Comparison of ENCODE assay signal across 16 cellular contexts in the genomic region with DNA sequence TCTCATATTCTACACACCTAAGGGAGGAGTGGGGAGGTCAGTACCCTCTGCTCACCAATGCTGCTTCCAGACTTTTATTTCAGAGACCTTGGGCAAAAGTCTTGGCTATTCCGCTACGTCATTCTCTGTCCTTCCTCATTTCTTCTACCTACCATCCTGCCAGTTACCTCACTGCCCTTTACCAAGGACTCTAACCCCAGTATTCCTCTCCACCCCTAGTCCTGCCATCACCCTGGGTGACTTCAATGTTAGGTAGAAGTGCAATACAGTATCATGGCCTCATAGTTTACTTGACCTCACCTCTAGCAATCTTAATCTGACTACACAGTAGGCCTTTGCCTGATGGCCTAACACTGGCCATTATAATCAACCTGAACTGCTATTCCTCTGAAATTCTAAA. TPM values are rescaled to one million over a fixed set of nuclear protein-coding genes. Genes with fewer than 3 reads are reported as not detected.
DNase-seq lines count a peak whose midpoint lies in the region; ATAC-seq, FAIRE-seq and TF ChIP-seq lines count a peak whose summit lies in the region.
"Had no signal": no experiment of that assay in that cellular context is flagged by ENCODE, and none has a peak within 500 bp of the region (broad histone marks: within the 10 kb centered on the region; RNA-seq: fewer than 3 reads in every experiment).

No MANE protein-coding gene starts in this region.

- no peak overlapping the region for H4K5ac ChIP-seq in mesendoderm (ENCODE audit: low read length)

- DNase-seq in H54 (ENCODE audit: insufficient read length, low spot score) (no peak), RWPE2 (ENCODE audit: low spot score) (no peak), mesendoderm (no peak), left cardiac atrium (no peak), SKM-1 (lab: John Stamatoyannopoulos, UW; ENCODE audit: unreplicated experiment) (no peak), posterior vena cava (ENCODE audit: low spot score) (no peak), NCI-H2081 (lab: John Stamatoyannopoulos, UW) (no peak)
- DNase-seq: CD8-positive, alpha-beta memory T cell; GDM1; Kasumi-1; NCI-H1417; NCI-H2029; NCI-H82; Right ventricle myocardium superior; T-cell had no signal

- H2BK15ac ChIP-seq in mesendoderm (replicated peaks; ENCODE audit: low read depth): no peak overlapping the region

- peaks cover 37% of the 10 kb centered on the region for H3K4me1 ChIP-seq in RWPE2 (ENCODE audit: insufficient read depth, poor library complexity, severe bottlenecking)
- peaks cover 15% of the 10 kb centered on the region for H3K4me1 ChIP-seq in mesendoderm (ENCODE audit: control insufficient read depth, low read depth, low read length)

- H2BK120ac ChIP-seq in mesendoderm (ENCODE audit: low read depth, low read length): no peak overlapping the region

- H3K79me1 ChIP-seq in mesendoderm (ENCODE audit: low read length): peaks cover 8% of the 10 kb centered on the region

- H3K36me3 ChIP-seq in RWPE2 (ENCODE audit: low read depth): peaks cover 62% of the 10 kb centered on the region
- no peaks in the 10 kb centered on the region for H3K36me3 ChIP-seq in mesendoderm (ENCODE audit: control insufficient read depth, insufficient read depth, low read length)

- H2AK5ac ChIP-seq in mesendoderm (ENCODE audit: low read length): no peak overlapping the region

- H3K4me3 ChIP-seq in RWPE2 (ENCODE audit: severe bottlenecking): no peak overlapping the region
- H3K4me3 ChIP-seq in mesendoderm (ENCODE audit: low read length): no peak overlapping the region
- H3K4me3 ChIP-seq: SK-N-MC had no signal

- H3K18ac ChIP-seq in mesendoderm (ENCODE audit: low read length): no peak overlapping the region

- H3K27me3 ChIP-seq in RWPE2 (ENCODE audit: insufficient read depth, poor library complexity, severe bottlenecking): no peaks in the 10 kb centered on the region
- H3K27me3 ChIP-seq in mesendoderm (ENCODE audit: insufficient read depth, low read length, poor library complexity): no peaks in the 10 kb centered on the region

- no peaks in the 10 kb centered on the region for H3K9me3 ChIP-seq in RWPE2 (ENCODE audit: severe bottlenecking)

- H3K79me2 ChIP-seq in mesendoderm (ENCODE audit: control insufficient read depth, insufficient read depth, low read length): peaks cover 81% of the 10 kb centered on the region

- H3K9ac ChIP-seq in mesendoderm (ENCODE audit: low read length): no peak overlapping the region

- no peak overlapping the region for H2BK5ac ChIP-seq in mesendoderm (ENCODE audit: low read length)

- H3K4ac ChIP-seq in mesendoderm (ENCODE audit: low read depth, low read length): no peak overlapping the region

- intact Hi-C loops in left cardiac atrium (cut with DNase I) (no loop called here), posterior vena cava (cut with DNase I) (no loop called here)

- no peak overlapping the region for H3K4me2 ChIP-seq in mesendoderm (ENCODE audit: low read length)

- ATAC-seq in RWPE2 (ENCODE audit: low read depth): no peak
- no peak for ATAC-seq in left cardiac atrium

- FAIRE-seq in H54 (lab: Jason Lieb, UNC): peak; percentile 60

- WGBS in mesendoderm (ENCODE audit: extremely low coverage, insufficient coverage, low lambda C conversion rate): no CpG with 5 or more reads among the region's 2 CpGs

- TF ChIP-seq CTCF in RWPE2 (IDR thresholded peaks at IDR 0.05; ENCODE audit: poor library complexity, severe bottlenecking): no peak

- H3K27ac ChIP-seq in RWPE2 (ENCODE audit: poor library complexity, severe bottlenecking) (peak overlapping the region; percentile 63), mesendoderm (ENCODE audit: low read depth, low read length) (no peak overlapping the region)
- H3K27ac ChIP-seq: SK-N-MC had no signal

- H4K8ac ChIP-seq in mesendoderm (ENCODE audit: low read depth, low read length): no peak overlapping the region

- peak overlapping the region; percentile 3 for H3K56ac ChIP-seq in mesendoderm (ENCODE audit: low read length)

- no peak for TF ChIP-seq POLR2A in H54 (IDR thresholded peaks at IDR 0.05; ENCODE audit: low read depth, low read length)

- no peak overlapping the region for H3K23ac ChIP-seq in mesendoderm (ENCODE audit: low read length)

RNA-seq across cellular contexts. Expression of gene RTN4, which starts 27.8 kb away (rescaled TPM):
- 369 TPM for polyA plus RNA-seq in mesendoderm (2013, experiment 1 of 2)
- polyA plus RNA-seq in mesendoderm (2013, experiment 2 of 2): 372 TPM
- 100 to 1,000 TPM; 249 to 251 TPM for total RNA-seq in left cardiac atrium
- total RNA-seq in posterior vena cava: 100 to 1,000 TPM; 324 to 410 TPM
